8 cellular contexts compared by ENCODE assay signal in the genomic region with DNA sequence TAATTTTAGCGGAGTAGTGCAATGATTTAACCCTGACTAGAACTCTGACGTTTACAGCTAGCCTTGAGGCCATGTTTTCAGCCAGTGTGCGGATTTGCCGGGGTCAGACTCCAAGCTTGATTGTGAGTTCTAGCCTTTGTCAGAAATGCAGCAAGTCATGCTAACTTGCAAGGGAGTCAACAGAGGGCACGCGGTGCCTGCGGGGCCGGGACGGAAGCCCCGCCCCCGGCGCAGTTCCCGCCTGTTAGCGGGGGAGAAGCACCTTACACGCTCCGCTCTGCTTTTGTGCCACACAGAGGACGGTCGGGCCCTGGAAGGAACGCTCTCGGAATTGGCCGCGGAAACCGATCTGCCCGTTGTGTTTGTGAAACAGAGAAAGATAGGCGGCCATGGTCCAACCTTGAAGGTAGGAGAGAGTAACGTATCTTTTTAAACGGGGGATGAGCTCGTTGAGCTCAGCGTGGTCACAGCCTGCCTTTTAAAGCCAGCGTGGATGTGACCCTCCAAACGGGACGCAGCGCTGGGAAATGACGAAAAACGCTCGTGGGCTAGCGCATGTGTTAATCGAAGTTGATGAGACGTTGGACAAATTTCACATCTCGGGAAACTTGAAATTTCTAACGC. TPM values are rescaled to one million over a fixed set of nuclear protein-coding genes. Genes with fewer than 3 reads are reported as not detected.
DNase-seq lines count a peak whose midpoint lies in the region; ATAC-seq and TF ChIP-seq lines count a peak whose summit lies in the region.

No MANE protein-coding gene starts in this region.

- peak; percentile 62 for ATAC-seq in HG03432 (IDR thresholded peaks at IDR 0.05; ENCODE audit: unreplicated experiment)
- peak; percentile 76 for ATAC-seq in activated CD4-positive, alpha-beta T cell treated with anti-CD3 and anti-CD28 coated beads for 36 hours

- peaks cover 20% of the 10 kb centered on the region for H3K4me1 Mint-ChIP-seq in activated CD4-positive, alpha-beta T cell treated with anti-CD3 and anti-CD28 coated beads for 36 hours

- intact Hi-C loops in activated CD4-positive, alpha-beta T cell treated with anti-CD3 and anti-CD28 coated beads for 36 hours (cut with DNase I, micrococcal nuclease) = loop anchor here (1.0 to 10.0 kb wide), 13 partner anchors 15 to 1044 kb away; a partner anchor contains a TSS

- no peak for TF ChIP-seq CTCF in AG10803 (conservative IDR thresholded peaks at IDR 0.05; ENCODE audit: low read length)

- no peaks in the 10 kb centered on the region for H3K27me3 Mint-ChIP-seq in activated CD4-positive, alpha-beta T cell treated with anti-CD3 and anti-CD28 coated beads for 36 hours

- no peaks in the 10 kb centered on the region for H3K27me3 ChIP-seq in layer of hippocampus (ENCODE audit: control insufficient read depth, insufficient read depth, low read length)

- H3K36me3 Mint-ChIP-seq in activated CD4-positive, alpha-beta T cell treated with anti-CD3 and anti-CD28 coated beads for 36 hours (ENCODE audit: low read depth) = peaks cover 44% of the 10 kb centered on the region

- peak overlapping the region; percentile 97 for H3K27ac Mint-ChIP-seq in activated CD4-positive, alpha-beta T cell treated with anti-CD3 and anti-CD28 coated beads for 36 hours

- DNase-seq in AG10803 (ENCODE audit: low read depth) = peak; percentile 78
- peak; percentile 90 for DNase-seq in NCI-H510A (lab: John Stamatoyannopoulos, UW)
- DNase-seq in activated CD4-positive, alpha-beta T cell treated with anti-CD3 and anti-CD28 coated beads for 36 hours = peak; percentile 92
- peak; percentile 89 for DNase-seq in stimulated activated CD4-positive, alpha-beta T cell treated with anti-CD3 and anti-CD28 coated beads, Interleukin-1b, Interleukin-23, amount 100 ng/mL, for 48 hours

- TF ChIP-seq POLR2A in GM19099 (IDR thresholded peaks at IDR 0.05; ENCODE audit: extremely low read depth, insufficient read length, low read depth) = peak; percentile 76

- POLR2A ChIA-PET in activated CD4-positive, alpha-beta T cell treated with anti-CD3 and anti-CD28 coated beads for 36 hours (lab: Charles Lee) = interaction anchor here (1.5 to 2.6 kb wide), 2 partner anchors 15 to 66 kb away, joined by 5 to 14 read pairs; a partner anchor contains a TSS

- peak overlapping the region; percentile 88 for H3K4me3 ChIP-seq in AG10803 (ENCODE audit: low read length)

- no peaks in the 10 kb centered on the region for H3K9me3 Mint-ChIP-seq in activated CD4-positive, alpha-beta T cell treated with anti-CD3 and anti-CD28 coated beads for 36 hours (ENCODE audit: low read depth)

- H3K27ac ChIP-seq in cingulate gyrus (ENCODE audit: low read depth, low read length) (peak overlapping the region; percentile 76), layer of hippocampus (ENCODE audit: low read depth, low read length) (peak overlapping the region; percentile 78)

- H3K4me3 Mint-ChIP-seq in activated CD4-positive, alpha-beta T cell treated with anti-CD3 and anti-CD28 coated beads for 36 hours = peak overlapping the region; percentile 95

- CTCF ChIA-PET in activated CD4-positive, alpha-beta T cell treated with anti-CD3 and anti-CD28 coated beads for 36 hours (lab: Charles Lee) = interaction anchor here (0.5 to 5.3 kb wide), 11 partner anchors 8 to 151 kb away, joined by 3 to 32 read pairs (median 5); a partner anchor contains a TSS

RNA-seq across cellular contexts. Expression of a gene that starts 14.8 kb away (rescaled TPM):
- 1 to 10 TPM; 3.9 to 4.6 TPM for total RNA-seq in activated CD4-positive, alpha-beta T cell treated with anti-CD3 and anti-CD28 coated beads for 36 hours

Comparison
In these comparisons a context has a peak if more than half of its experiments do, and no peak if none do; other contexts are left out.
1. Peak in every context shown above with its lines: DNase-seq, ATAC-seq, H3K4me3 ChIP-seq and H3K27ac ChIP-seq.